1 cellular context compared by ENCODE assay signal in the genomic region with DNA sequence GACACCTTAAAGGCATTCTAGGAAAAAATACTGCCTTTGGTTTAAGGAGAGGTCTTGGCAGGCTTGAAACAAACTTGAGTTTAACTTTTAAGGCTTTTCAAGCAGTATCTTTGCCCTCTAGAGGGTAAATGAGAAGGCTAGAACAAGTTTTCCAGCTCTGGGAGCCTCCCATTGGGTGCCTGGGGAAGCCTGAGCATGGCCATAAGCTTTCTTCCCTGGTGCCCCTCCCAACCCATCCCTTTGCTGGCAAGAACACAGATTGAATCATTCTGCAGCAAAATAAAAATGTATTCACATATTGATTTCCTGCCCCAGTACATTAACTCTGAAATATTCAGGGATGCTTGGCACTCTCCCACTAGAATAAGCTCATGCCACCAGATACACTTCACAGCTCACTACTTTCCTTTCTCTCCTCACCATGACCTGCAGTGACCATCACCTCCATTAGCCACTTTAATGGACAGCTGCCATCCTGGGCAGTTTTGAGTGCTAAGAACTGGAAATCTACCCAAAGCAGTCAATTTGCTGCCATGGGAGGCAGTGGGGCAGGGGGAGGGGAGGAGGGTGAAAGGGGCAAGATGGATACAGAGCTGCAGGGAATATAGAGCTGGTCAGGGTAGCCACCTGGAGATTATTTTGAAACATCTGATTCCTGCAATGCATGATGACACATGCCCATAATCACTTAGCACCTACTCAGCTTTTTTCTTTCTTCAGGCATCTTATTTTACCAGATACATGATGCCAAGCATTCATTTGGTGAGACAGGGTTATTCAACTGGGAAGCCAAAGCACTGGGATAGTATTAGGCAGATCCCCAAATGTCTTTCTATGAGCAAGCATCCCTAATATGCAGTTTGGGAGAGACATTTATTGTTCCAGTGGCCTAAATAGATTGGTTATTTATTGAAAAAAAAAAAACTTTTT.
TF ChIP-seq lines count a peak whose summit lies in the region.

No MANE protein-coding gene starts in this region.

TF ChIP-seq in SK-N-SH, 30 proteins besides CTCF, POLR2A, EP300 and RAD21 (continued from another document):
- no peak for TF ChIP-seq NRF1 (IDR thresholded peaks at IDR 0.05; ENCODE audit: low read depth, low read length)
- 0 out of 2 replicates have a peak, but pooled peaks have one; percentile 25 for TF ChIP-seq JUND (IDR thresholded peaks at IDR 0.05)
- peak; percentile 18; the same call in 1 of the 2 replicates for TF ChIP-seq TEAD4 (IDR thresholded peaks at IDR 0.05; ENCODE audit: borderline replicate concordance, insufficient read depth)
- TF ChIP-seq, protein P1, sequence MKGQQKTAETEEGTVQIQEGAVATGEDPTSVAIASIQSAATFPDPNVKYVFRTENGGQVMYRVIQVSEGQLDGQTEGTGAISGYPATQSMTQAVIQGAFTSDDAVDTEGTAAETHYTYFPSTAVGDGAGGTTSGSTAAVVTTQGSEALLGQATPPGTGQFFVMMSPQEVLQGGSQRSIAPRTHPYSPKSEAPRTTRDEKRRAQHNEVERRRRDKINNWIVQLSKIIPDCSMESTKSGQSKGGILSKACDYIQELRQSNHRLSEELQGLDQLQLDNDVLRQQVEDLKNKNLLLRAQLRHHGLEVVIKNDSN (IDR thresholded peaks at IDR 0.05; ENCODE audit: borderline replicate concordance, low read depth), result no peak
- TF ChIP-seq, protein P2, sequence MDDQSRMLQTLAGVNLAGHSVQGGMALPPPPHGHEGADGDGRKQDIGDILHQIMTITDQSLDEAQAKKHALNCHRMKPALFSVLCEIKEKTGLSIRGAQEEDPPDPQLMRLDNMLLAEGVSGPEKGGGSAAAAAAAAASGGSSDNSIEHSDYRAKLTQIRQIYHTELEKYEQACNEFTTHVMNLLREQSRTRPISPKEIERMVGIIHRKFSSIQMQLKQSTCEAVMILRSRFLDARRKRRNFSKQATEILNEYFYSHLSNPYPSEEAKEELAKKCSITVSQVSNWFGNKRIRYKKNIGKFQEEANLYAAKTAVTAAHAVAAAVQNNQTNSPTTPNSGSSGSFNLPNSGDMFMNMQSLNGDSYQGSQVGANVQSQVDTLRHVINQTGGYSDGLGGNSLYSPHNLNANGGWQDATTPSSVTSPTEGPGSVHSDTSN (IDR thresholded peaks at IDR 0.05), result peak; percentile 80
- no peak for TF ChIP-seq ELF1 (IDR thresholded peaks at IDR 0.05)
- TF ChIP-seq FOXJ3 (CRISPR knock-in tag; IDR thresholded peaks at IDR 0.05), result no peak
- TF ChIP-seq, protein P3, sequence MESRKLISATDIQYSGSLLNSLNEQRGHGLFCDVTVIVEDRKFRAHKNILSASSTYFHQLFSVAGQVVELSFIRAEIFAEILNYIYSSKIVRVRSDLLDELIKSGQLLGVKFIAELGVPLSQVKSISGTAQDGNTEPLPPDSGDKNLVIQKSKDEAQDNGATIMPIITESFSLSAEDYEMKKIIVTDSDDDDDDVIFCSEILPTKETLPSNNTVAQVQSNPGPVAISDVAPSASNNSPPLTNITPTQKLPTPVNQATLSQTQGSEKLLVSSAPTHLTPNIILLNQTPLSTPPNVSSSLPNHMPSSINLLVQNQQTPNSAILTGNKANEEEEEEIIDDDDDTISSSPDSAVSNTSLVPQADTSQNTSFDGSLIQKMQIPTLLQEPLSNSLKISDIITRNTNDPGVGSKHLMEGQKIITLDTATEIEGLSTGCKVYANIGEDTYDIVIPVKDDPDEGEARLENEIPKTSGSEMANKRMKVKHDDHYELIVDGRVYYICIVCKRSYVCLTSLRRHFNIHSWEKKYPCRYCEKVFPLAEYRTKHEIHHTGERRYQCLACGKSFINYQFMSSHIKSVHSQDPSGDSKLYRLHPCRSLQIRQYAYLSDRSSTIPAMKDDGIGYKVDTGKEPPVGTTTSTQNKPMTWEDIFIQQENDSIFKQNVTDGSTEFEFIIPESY (IDR thresholded peaks at IDR 0.05; ENCODE audit: borderline replicate concordance, low read depth), result 0 out of 2 replicates have a peak, but pooled peaks have one; percentile 18
- TF ChIP-seq FOSL2 (IDR thresholded peaks at IDR 0.05; ENCODE audit: borderline replicate concordance, low read depth), result peak; percentile 15; the same call in 1 of the 2 replicates
- no peak for TF ChIP-seq POLR2AphosphoS5 (IDR thresholded peaks at IDR 0.05; ENCODE audit: low read depth, low read length)
- peak; percentile 71 for TF ChIP-seq NFIC (IDR thresholded peaks at IDR 0.05; ENCODE audit: borderline replicate concordance)
- peak; percentile 79 for TF ChIP-seq TCF12 (IDR thresholded peaks at IDR 0.05)
